In genomic region chr20:62926229-62927127, GRCh38 we compare ENCODE assay signal across 8 cellular contexts. TPM values are rescaled to one million over a fixed set of nuclear protein-coding genes. Genes with fewer than 3 reads are reported as not detected.
DNase-seq lines count a peak whose midpoint lies in the region; ATAC-seq and TF ChIP-seq lines count a peak whose summit lies in the region.

DIDO1 (minus strand) TSS chr20:62926505.

- peak within 1 kb of the TSS; percentile 92 for H3K18ac ChIP-seq in trophoblast cell (ENCODE audit: low read length)

- peak within 1 kb of the TSS; percentile 88 for H4K12ac ChIP-seq in trophoblast cell (ENCODE audit: low read depth, low read length)

- H3K79me1 ChIP-seq in trophoblast cell (ENCODE audit: low read length): peaks cover 22% of the 10 kb centered on the region

- H3K4ac ChIP-seq in trophoblast cell (ENCODE audit: low read depth, low read length): peak within 1 kb of the TSS; percentile 100

- peak within 1 kb of the TSS; percentile 87 for H2BK120ac ChIP-seq in trophoblast cell (ENCODE audit: insufficient read depth, low read length, poor library complexity)

- peak within 1 kb of the TSS; percentile 90 for H4K91ac ChIP-seq in trophoblast cell (ENCODE audit: low read depth, low read length)

- peaks cover 37% of the 10 kb centered on the region for H3K79me2 ChIP-seq in trophoblast cell (ENCODE audit: control insufficient read depth, insufficient read depth, low read length, poor library complexity)

- intact Hi-C loops in Right ventricle myocardium superior (cut with DNase I): no loop called here
- intact Hi-C loops in transverse colon (cut with DNase I; ENCODE audit: low total_unique reads): no loop called here

- peak; percentile 98 for DNase-seq in GM10266 (ENCODE audit: extremely low spot score)
- DNase-seq in NCI-H1048 (lab: John Stamatoyannopoulos, UW): peak; percentile 71
- peak; percentile 68 for DNase-seq in SKM-1 treated with dmso at 0.1 percent for 144 hours (lab: John Stamatoyannopoulos, UW; ENCODE audit: unreplicated experiment)
- peak; percentile 93 for DNase-seq in activated naive CD8-positive, alpha-beta T cell treated with anti-CD3 and anti-CD28 coated beads for 36 hours
- DNase-seq in Right ventricle myocardium superior: peak; percentile 93
- DNase-seq in trophoblast cell: peak; percentile 90 to 93
- peak; percentile 94 for DNase-seq in transverse colon

- H3K9ac ChIP-seq in trophoblast cell (ENCODE audit: low read length): peak within 1 kb of the TSS; percentile 89

- no peak for TF ChIP-seq EP300 in transverse colon (IDR thresholded peaks at IDR 0.05; ENCODE audit: low read depth)

- WGBS in trophoblast cell (ENCODE audit: extremely low coverage, insufficient coverage, insufficient read length): no CpG with 5 or more reads among the region's 92 CpGs
- 2% methylated on average over 46 of the region's 92 CpGs; no CpG with 5 or more reads in 1 of the 2 donors for WGBS in transverse colon (ENCODE audit: low coverage in 1 of 2), 2 donors

- ATAC-seq in HG02571 (IDR thresholded peaks at IDR 0.05; ENCODE audit: unreplicated experiment): peak; percentile 74
- ATAC-seq in Right ventricle myocardium superior (ENCODE audit: poor library complexity): peak; percentile 92

- H3K4me1 ChIP-seq in trophoblast cell (ENCODE audit: control insufficient read depth in 1 of 2, insufficient read depth in 2 of 2, low read length in 2 of 2): peaks cover 25 to 35% of the 10 kb centered on the region in 2 experiments
- H3K4me1 ChIP-seq in transverse colon: peaks cover 49 to 72% (median 66%) of the 10 kb centered on the region in 4 donors

- peak within 1 kb of the TSS; percentile 98 for H2AK5ac ChIP-seq in trophoblast cell (ENCODE audit: low read length)

- H3K27me3 ChIP-seq in trophoblast cell (ENCODE audit: insufficient read depth, low read length) (no peaks in the 10 kb centered on the region), transverse colon (no peaks in the 10 kb centered on the region)

- no peak within 1 kb of the TSS for H3K23ac ChIP-seq in trophoblast cell (ENCODE audit: low read length)

- H3K27ac Mint-ChIP-seq in activated naive CD8-positive, alpha-beta T cell treated with anti-CD3 and anti-CD28 coated beads for 36 hours: peak within 1 kb of the TSS; percentile 96

- H3K36me3 ChIP-seq in trophoblast cell (ENCODE audit: control insufficient read depth in 1 of 2, insufficient read depth in 2 of 2, low read length in 2 of 2) (peaks cover 0 to 2% of the 10 kb centered on the region in 2 experiments), transverse colon (no peaks in the 10 kb centered on the region)

- no peaks in the 10 kb centered on the region for H3K27me3 Mint-ChIP-seq in activated naive CD8-positive, alpha-beta T cell treated with anti-CD3 and anti-CD28 coated beads for 36 hours

- in situ Hi-C loops in transverse colon (cut with MboI; ENCODE audit: low pct_ligation_motif_present in 1 of 4, low pct_unique_long_range_greater_than_20kb in 1 of 4, low sequenced_read_pairs in 3 of 4): no loop called here

- H3K27ac ChIP-seq in trophoblast cell (ENCODE audit: low read depth, low read length) (peak within 1 kb of the TSS; percentile 61), transverse colon (peak within 1 kb of the TSS; percentile 94 to 99 (median 98))

- TF ChIP-seq CTCF in GM10266 (IDR thresholded peaks at IDR 0.05; ENCODE audit: control insufficient read depth, insufficient read depth, low read depth, missing control alignments) (peak; percentile 54), transverse colon (IDR thresholded peaks at IDR 0.05) (peak; percentile 34 to 76 (median 65))

- H3K4me3 ChIP-seq in trophoblast cell (ENCODE audit: low read depth, low read length) (peak within 1 kb of the TSS; percentile 91), transverse colon (peak within 1 kb of the TSS; percentile 52 to 98 (median 92))

- H3K4me2 ChIP-seq in trophoblast cell (ENCODE audit: low read length): peak within 1 kb of the TSS; percentile 97

- peaks cover 64% of the 10 kb centered on the region for H3K4me1 Mint-ChIP-seq in activated naive CD8-positive, alpha-beta T cell treated with anti-CD3 and anti-CD28 coated beads for 36 hours

- TF ChIP-seq POLR2A in transverse colon (IDR thresholded peaks at IDR 0.05): peak; percentile 75

- H3K9me3 Mint-ChIP-seq in activated naive CD8-positive, alpha-beta T cell treated with anti-CD3 and anti-CD28 coated beads for 36 hours: no peaks in the 10 kb centered on the region

- peak within 1 kb of the TSS; percentile 83 for H2BK5ac ChIP-seq in trophoblast cell (ENCODE audit: low read depth, low read length, poor library complexity)

- no peaks in the 10 kb centered on the region for H3K9me3 ChIP-seq in trophoblast cell (ENCODE audit: insufficient read depth, low read depth, low read length)
- H3K9me3 ChIP-seq in transverse colon: no peaks in the 10 kb centered on the region

- H2AFZ ChIP-seq in trophoblast cell (ENCODE audit: insufficient read depth, low read length, poor library complexity): peak within 1 kb of the TSS; percentile 84

- peak within 1 kb of the TSS; percentile 97 for H4K8ac ChIP-seq in trophoblast cell (ENCODE audit: low read depth, low read length)

- H2BK12ac ChIP-seq in trophoblast cell (ENCODE audit: low read length): no peak within 1 kb of the TSS

- peak within 1 kb of the TSS; percentile 93 for H3K4me3 Mint-ChIP-seq in activated naive CD8-positive, alpha-beta T cell treated with anti-CD3 and anti-CD28 coated beads for 36 hours

- H3K14ac ChIP-seq in trophoblast cell (ENCODE audit: low read length): peak within 1 kb of the TSS; percentile 98

- H3K36me3 Mint-ChIP-seq in activated naive CD8-positive, alpha-beta T cell treated with anti-CD3 and anti-CD28 coated beads for 36 hours: peaks cover 21% of the 10 kb centered on the region

RNA-seq across cellular contexts. Expression of gene DIDO1, which starts in this region (rescaled TPM):
- 10 to 100 TPM; 46.3 to 47.2 TPM for total RNA-seq in activated naive CD8-positive, alpha-beta T cell treated with anti-CD3 and anti-CD28 coated beads for 36 hours
- 32.3 TPM for total RNA-seq in Right ventricle myocardium superior
- 31.7 and 32.7 TPM in 2 replicates for polyA plus RNA-seq in trophoblast cell (2013)
- 100 to 1,000 TPM in 1 of 4 donors, 10 to 100 TPM in 3; 68.3 to 135 (median 88.0) TPM for total RNA-seq in transverse colon

Comparison
In these comparisons a context has a peak if more than half of its experiments do, and no peak if none do; other contexts are left out.
1. Peak in every context shown above with its lines: DNase-seq, ATAC-seq, H3K4me3 ChIP-seq and H3K27ac ChIP-seq.